ENCODE assay signal across 2 cellular contexts in genomic region chr3:155084567-155084966, GRCh38.
TF ChIP-seq lines count a peak whose summit lies in the region.

No MANE protein-coding gene starts in this region.

TF ChIP-seq in IMR-90, 13 proteins besides CTCF, POLR2A, EP300 and RAD21:
- TF ChIP-seq BHLHE40 (IDR thresholded peaks at IDR 0.05; ENCODE audit: low read depth, low read length) (no peak), SMC3 (IDR thresholded peaks at IDR 0.05; ENCODE audit: low read depth, low read length) (no peak), MAFK (IDR thresholded peaks at IDR 0.05; ENCODE audit: low read depth, low read length) (peak; percentile 53; the same call in 1 of the 2 replicates)
- TF ChIP-seq, protein P1, sequence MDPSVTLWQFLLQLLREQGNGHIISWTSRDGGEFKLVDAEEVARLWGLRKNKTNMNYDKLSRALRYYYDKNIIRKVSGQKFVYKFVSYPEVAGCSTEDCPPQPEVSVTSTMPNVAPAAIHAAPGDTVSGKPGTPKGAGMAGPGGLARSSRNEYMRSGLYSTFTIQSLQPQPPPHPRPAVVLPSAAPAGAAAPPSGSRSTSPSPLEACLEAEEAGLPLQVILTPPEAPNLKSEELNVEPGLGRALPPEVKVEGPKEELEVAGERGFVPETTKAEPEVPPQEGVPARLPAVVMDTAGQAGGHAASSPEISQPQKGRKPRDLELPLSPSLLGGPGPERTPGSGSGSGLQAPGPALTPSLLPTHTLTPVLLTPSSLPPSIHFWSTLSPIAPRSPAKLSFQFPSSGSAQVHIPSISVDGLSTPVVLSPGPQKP (IDR thresholded peaks at IDR 0.05; ENCODE audit: borderline replicate concordance, low read depth, low read length) = no peak

TF ChIP-seq in K562, 482 proteins besides CTCF, POLR2A, EP300 and RAD21:
- TF ChIP-seq, protein P2, sequence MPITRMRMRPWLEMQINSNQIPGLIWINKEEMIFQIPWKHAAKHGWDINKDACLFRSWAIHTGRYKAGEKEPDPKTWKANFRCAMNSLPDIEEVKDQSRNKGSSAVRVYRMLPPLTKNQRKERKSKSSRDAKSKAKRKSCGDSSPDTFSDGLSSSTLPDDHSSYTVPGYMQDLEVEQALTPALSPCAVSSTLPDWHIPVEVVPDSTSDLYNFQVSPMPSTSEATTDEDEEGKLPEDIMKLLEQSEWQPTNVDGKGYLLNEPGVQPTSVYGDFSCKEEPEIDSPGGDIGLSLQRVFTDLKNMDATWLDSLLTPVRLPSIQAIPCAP (CRISPR knock-in tag; IDR thresholded peaks at IDR 0.05; ENCODE audit: borderline replicate concordance) = no peak
- TF ChIP-seq C11orf30 (IDR thresholded peaks at IDR 0.05; ENCODE audit: low read depth) (peak; percentile 70), SMAD2 (IDR thresholded peaks at IDR 0.05; ENCODE audit: low read depth, low read length) (no peak), ZNF253 (CRISPR knock-in tag; conservative IDR thresholded peaks at IDR 0.05) (no peak), MAFF (IDR thresholded peaks at IDR 0.05; ENCODE audit: low read length) (peak; percentile 39), ZNF589 (CRISPR knock-in tag; IDR thresholded peaks at IDR 0.05; ENCODE audit: low read depth) (no peak), ZNF316 (IDR thresholded peaks at IDR 0.05) (peak; percentile 79)
- TF ChIP-seq, protein P3, sequence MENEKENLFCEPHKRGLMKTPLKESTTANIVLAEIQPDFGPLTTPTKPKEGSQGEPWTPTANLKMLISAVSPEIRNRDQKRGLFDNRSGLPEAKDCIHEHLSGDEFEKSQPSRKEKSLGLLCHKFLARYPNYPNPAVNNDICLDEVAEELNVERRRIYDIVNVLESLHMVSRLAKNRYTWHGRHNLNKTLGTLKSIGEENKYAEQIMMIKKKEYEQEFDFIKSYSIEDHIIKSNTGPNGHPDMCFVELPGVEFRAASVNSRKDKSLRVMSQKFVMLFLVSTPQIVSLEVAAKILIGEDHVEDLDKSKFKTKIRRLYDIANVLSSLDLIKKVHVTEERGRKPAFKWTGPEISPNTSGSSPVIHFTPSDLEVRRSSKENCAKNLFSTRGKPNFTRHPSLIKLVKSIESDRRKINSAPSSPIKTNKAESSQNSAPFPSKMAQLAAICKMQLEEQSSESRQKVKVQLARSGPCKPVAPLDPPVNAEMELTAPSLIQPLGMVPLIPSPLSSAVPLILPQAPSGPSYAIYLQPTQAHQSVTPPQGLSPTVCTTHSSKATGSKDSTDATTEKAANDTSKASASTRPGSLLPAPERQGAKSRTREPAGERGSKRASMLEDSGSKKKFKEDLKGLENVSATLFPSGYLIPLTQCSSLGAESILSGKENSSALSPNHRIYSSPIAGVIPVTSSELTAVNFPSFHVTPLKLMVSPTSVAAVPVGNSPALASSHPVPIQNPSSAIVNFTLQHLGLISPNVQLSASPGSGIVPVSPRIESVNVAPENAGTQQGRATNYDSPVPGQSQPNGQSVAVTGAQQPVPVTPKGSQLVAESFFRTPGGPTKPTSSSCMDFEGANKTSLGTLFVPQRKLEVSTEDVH (IDR thresholded peaks at IDR 0.05; ENCODE audit: low read depth, partially characterized antibody) = no peak
- TF ChIP-seq, protein P4, sequence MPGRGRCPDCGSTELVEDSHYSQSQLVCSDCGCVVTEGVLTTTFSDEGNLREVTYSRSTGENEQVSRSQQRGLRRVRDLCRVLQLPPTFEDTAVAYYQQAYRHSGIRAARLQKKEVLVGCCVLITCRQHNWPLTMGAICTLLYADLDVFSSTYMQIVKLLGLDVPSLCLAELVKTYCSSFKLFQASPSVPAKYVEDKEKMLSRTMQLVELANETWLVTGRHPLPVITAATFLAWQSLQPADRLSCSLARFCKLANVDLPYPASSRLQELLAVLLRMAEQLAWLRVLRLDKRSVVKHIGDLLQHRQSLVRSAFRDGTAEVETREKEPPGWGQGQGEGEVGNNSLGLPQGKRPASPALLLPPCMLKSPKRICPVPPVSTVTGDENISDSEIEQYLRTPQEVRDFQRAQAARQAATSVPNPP (IDR thresholded peaks at IDR 0.05; ENCODE audit: borderline replicate concordance, insufficient read depth, insufficient read length) = no peak
